ENCODE assay signal across 23 cellular contexts in the genomic region with DNA sequence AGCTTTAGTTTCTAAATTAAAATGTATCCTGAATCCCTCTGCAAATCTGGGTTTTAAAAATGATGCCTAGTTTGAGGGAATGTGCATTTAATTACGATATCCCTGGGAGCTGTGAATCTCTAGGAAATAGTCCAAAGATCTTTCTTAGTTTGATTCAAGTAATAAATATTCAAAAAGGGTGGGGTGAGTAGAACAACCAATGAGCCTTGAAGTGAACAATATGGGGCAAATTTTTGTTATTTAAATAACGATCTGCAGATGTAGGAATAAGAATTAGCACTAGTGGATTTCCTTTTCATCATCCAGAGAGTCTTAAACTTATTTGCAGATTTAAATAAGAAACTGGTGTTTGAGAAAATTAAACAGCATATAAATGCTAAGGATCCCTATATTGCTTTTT.
"Had no signal": no experiment of that assay in that cellular context is flagged by ENCODE, and none has a peak within 500 bp of the region (broad histone marks: within the 10 kb centered on the region; RNA-seq: fewer than 3 reads in every experiment).

No MANE protein-coding gene starts in this region.

- H3K4me1 ChIP-seq: SJCRH30 had no signal

- H3K9me3 ChIP-seq: SJCRH30 had no signal

- H3K4me3 ChIP-seq: K562, SJCRH30 had no signal

- H3K9ac ChIP-seq: KMS-11 had no signal

- H3K27ac ChIP-seq: HL-60, KMS-11, RWPE1, SJCRH30 had no signal

- DNase-seq: Kasumi-1; MM.1S; NCI-H1092 treated with DMSO at 0.1 percent for 48 hours; NCI-H1436; NCI-H187; NCI-H2029; NCI-H2081 treated with DMSO at 0.1 percent for 48 hours; NCI-H2171; NCI-H226; NCI-H446; NCI-H510A; NCI-H524 treated with DMSO at 0.1 percent for 48 hours; NCI-H69; NCI-H774; NK-92 treated with Interleukin-12 subunit alpha and Interleukin-12 subunit beta, amount 100 ng/mL, for 24 hours; PC-3; SHP77 treated with DMSO at 0.1 percent for 48 hours; SJCRH30 had no signal

- H3K27me3 ChIP-seq: SJCRH30 had no signal

- ATAC-seq: K562, Panc1, PC-3 had no signal
